14 cellular contexts compared by ENCODE assay signal in the genomic region with DNA sequence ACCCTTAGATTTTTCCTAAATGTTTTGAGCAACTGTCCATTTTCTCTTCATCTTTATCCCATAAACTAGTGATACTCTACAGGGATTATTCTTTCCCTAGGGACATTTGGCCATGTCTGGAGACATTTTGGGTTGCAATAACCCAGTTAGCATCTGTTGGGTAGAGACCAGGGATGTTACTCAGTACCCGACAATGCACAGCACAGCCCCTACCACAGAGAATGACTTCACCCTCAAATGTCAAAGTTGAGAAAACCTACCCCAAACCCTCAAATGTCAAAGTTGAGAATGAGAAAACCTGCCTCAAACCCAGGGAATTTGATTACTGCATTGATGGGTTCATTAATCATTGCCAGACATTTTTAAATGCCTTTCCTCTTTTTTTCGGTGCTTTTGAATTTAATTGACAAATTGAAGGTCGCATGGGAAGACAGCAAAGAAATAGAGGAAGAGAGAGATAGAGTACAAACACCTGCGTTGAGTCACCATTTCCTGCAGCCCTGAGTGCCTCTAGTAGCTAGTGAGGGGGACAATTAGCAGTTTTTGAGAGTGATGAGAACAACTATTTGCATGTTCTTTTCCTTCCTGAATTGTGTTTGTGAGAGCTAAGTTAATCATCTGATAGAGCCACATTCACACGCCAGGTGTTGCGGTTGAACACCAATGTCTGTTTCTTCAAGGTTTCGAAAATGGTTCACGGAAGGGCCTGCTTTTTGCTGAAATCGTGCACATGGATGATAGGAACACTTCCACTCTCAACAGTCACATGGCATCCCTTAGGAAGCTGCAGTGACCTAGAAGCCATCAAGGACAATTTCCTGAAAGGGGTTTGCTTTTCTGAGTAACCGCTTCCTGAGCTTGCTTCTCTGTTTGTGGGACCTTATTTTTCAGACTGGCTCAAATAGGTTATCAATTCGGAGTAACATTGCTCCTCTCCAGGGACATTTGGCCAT.
A peak's percentile ranks its signal among the peaks of the same experiment; 100 is the strongest.
DNase-seq lines count a peak whose midpoint lies in the region; ATAC-seq, FAIRE-seq and TF ChIP-seq lines count a peak whose summit lies in the region.
"Had no signal": no experiment of that assay in that cellular context is flagged by ENCODE, and none has a peak within 500 bp of the region (broad histone marks: within the 10 kb centered on the region; RNA-seq: fewer than 3 reads in every experiment).

No MANE protein-coding gene starts in this region.

- H3K27ac ChIP-seq in HepG2 (ENCODE audit: extremely low read length, insufficient read depth, low read length) = no peak overlapping the region
- H3K27ac ChIP-seq: body of pancreas, gastrocnemius medialis, suprapubic skin had no signal

- TF ChIP-seq RAD21 in HepG2 (CRISPR knock-in tag; IDR thresholded peaks at IDR 0.05) = no peak

- CTCF ChIA-PET in HepG2 (lab: Yijun Ruan, JAX; ENCODE audit: low intra/inter-chr PET ratio, low total read pairs) = no interaction called here

- DNase-seq in COLO829 (ENCODE audit: low spot score) (no peak), HepG2 (ENCODE audit: low spot score) (no peak), NCI-H1417 (lab: John Stamatoyannopoulos, UW) (no peak)
- DNase-seq in activated CD4-positive, alpha-beta T cell treated with anti-CD3 and anti-CD28 coated beads for 48 hours = no peak
- DNase-seq: body of pancreas; gastrocnemius medialis; midbrain; stimulated activated CD4-positive, alpha-beta T cell treated with anti-CD3 and anti-CD28 coated beads, Interleukin-12 subunit alpha, Interleukin-12 subunit beta, amount 100 ng/mL, for 4 hours had no signal

- ATAC-seq in GM18867 (IDR thresholded peaks at IDR 0.05; ENCODE audit: unreplicated experiment) (peak; percentile 97), GM21526 (IDR thresholded peaks at IDR 0.05; ENCODE audit: low FRiP score, unreplicated experiment) (peak; percentile 99), HG03175 (IDR thresholded peaks at IDR 0.05; ENCODE audit: unreplicated experiment) (peak; percentile 97), esophagus mucosa (peak; percentile 59), HepG2 (no peak)
- ATAC-seq: body of pancreas, gastrocnemius medialis, WTC11 had no signal

- in situ Hi-C loops in HepG2 (cut with HindIII; ENCODE audit: extremely low pct_ligation_motif_present, low pct_unique_long_range_greater_than_20kb) = no loop called here

- H3K27me3 ChIP-seq in HepG2 (ENCODE audit: control insufficient read depth in 1 of 2, insufficient read depth in 2 of 2, low read length in 2 of 2) = no peaks in the 10 kb centered on the region
- H3K27me3 ChIP-seq: body of pancreas, gastrocnemius medialis, suprapubic skin had no signal

- no peak overlapping the region for H3K9ac ChIP-seq in HepG2 (ENCODE audit: insufficient read depth, low read depth, low read length)

- no peak for FAIRE-seq in HepG2 (lab: Jason Lieb, UNC)

- no peaks in the 10 kb centered on the region for H3K4me1 ChIP-seq in HepG2 (ENCODE audit: insufficient read depth, low read length)
- H3K4me1 ChIP-seq: body of pancreas, gastrocnemius medialis, suprapubic skin had no signal

- WGBS in HepG2 (ENCODE audit: low lambda C conversion rate) = 13% methylated on average over 9 of the region's 11 CpGs

- TF ChIP-seq EP300 in HepG2 (IDR thresholded peaks at IDR 0.05; ENCODE audit: low read depth in 2 of 2, low read length in 2 of 2) (no peak), HepG2 (CRISPR knock-in tag; IDR thresholded peaks at IDR 0.05; ENCODE audit: borderline replicate concordance) (no peak)

- no peaks in the 10 kb centered on the region for H3K79me2 ChIP-seq in HepG2 (ENCODE audit: insufficient read depth, low read length)

- no peak for TF ChIP-seq CTCF in HepG2 (CRISPR knock-in tag; IDR thresholded peaks at IDR 0.05)

- intact Hi-C loops in HepG2 (cut with micrococcal nuclease; ENCODE audit: unreplicated experiment) = no loop called here

- POLR2A ChIA-PET in HepG2 (lab: Yijun Ruan, JAX) = no interaction called here

- H2AFZ ChIP-seq in HepG2 (ENCODE audit: low read length) = no peak overlapping the region

- no peaks in the 10 kb centered on the region for H3K9me3 ChIP-seq in HepG2 (ENCODE audit: low read length)
- H3K9me3 ChIP-seq: body of pancreas, gastrocnemius medialis, suprapubic skin had no signal

- no peaks in the 10 kb centered on the region for H4K20me1 ChIP-seq in HepG2 (ENCODE audit: insufficient read depth, low read length)

- no peak overlapping the region for H3K4me2 ChIP-seq in HepG2 (ENCODE audit: low read depth, low read length)

- no peak for TF ChIP-seq POLR2A in HepG2 (IDR thresholded peaks at IDR 0.05; ENCODE audit: insufficient read depth in 1 of 2, low read depth in 2 of 2, low read length in 2 of 2)

- no peak overlapping the region for H3K4me3 ChIP-seq in HepG2 (replicated peaks in 1 of 3; ENCODE audit: insufficient read depth in 1 of 3, low read depth in 2 of 3, low read length in 3 of 3)
- H3K4me3 ChIP-seq: body of pancreas, gastrocnemius medialis, suprapubic skin had no signal

- H3K36me3 ChIP-seq in HepG2 (replicated peaks in 1 of 2; ENCODE audit: control insufficient read depth in 1 of 2, insufficient read depth in 2 of 2, low read length in 2 of 2) = no peaks in the 10 kb centered on the region
- H3K36me3 ChIP-seq: gastrocnemius medialis, suprapubic skin had no signal

- no TSS peak for BruUV-seq in HepG2 (replicated peaks; lab: Mats Ljungman, UMichigan)

TF ChIP-seq in HepG2, 621 proteins besides CTCF, POLR2A, EP300 and RAD21 (continues in another document):
- TF ChIP-seq, protein P1, sequence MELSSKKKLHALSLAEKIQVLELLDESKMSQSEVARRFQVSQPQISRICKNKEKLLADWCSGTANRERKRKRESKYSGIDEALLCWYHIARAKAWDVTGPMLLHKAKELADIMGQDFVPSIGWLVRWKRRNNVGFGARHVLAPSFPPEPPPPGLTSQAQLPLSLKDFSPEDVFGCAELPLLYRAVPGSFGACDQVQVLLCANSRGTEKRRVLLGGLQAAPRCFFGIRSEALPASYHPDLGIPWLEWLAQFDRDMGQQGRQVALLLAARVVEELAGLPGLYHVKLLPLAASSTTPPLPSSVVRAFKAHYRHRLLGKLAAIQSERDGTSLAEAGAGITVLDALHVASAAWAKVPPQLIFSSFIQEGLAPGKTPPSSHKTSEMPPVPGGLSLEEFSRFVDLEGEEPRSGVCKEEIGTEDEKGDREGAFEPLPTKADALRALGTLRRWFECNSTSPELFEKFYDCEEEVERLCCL (CRISPR knock-in tag; IDR thresholded peaks at IDR 0.05; ENCODE audit: borderline replicate concordance) = no peak
- TF ChIP-seq ZNF501 (CRISPR knock-in tag; IDR thresholded peaks at IDR 0.05) = no peak
- TF ChIP-seq, protein P2, sequence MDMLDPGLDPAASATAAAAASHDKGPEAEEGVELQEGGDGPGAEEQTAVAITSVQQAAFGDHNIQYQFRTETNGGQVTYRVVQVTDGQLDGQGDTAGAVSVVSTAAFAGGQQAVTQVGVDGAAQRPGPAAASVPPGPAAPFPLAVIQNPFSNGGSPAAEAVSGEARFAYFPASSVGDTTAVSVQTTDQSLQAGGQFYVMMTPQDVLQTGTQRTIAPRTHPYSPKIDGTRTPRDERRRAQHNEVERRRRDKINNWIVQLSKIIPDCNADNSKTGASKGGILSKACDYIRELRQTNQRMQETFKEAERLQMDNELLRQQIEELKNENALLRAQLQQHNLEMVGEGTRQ (IDR thresholded peaks at IDR 0.05; ENCODE audit: low read depth, low read length) = no peak
- TF ChIP-seq, protein P2 (CRISPR knock-in tag; IDR thresholded peaks at IDR 0.05; ENCODE audit: borderline replicate concordance) = no peak
- no peak for TF ChIP-seq ZNF782 (CRISPR knock-in tag; IDR thresholded peaks at IDR 0.05; ENCODE audit: borderline replicate concordance)
- TF ChIP-seq SMAD3 (CRISPR knock-in tag; IDR thresholded peaks at IDR 0.05) = no peak
- no peak for TF ChIP-seq ZSCAN20 (CRISPR knock-in tag; IDR thresholded peaks at IDR 0.05; ENCODE audit: borderline replicate concordance)
- TF ChIP-seq CREM (IDR thresholded peaks at IDR 0.05) = no peak
- TF ChIP-seq CREM (CRISPR knock-in tag; IDR thresholded peaks at IDR 0.05) = no peak
- no peak for TF ChIP-seq ZNF451 (CRISPR knock-in tag; IDR thresholded peaks at IDR 0.05)
- TF ChIP-seq SMAD9 (CRISPR knock-in tag; IDR thresholded peaks at IDR 0.05) = no peak
- TF ChIP-seq DRAP1 (CRISPR knock-in tag; IDR thresholded peaks at IDR 0.05) = no peak
- no peak for TF ChIP-seq EZH2 (conservative IDR thresholded peaks at IDR 0.05; ENCODE audit: low read depth, low read length)
- TF ChIP-seq, protein P3, sequence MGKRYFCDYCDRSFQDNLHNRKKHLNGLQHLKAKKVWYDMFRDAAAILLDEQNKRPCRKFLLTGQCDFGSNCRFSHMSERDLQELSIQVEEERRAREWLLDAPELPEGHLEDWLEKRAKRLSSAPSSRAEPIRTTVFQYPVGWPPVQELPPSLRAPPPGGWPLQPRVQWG (CRISPR knock-in tag; IDR thresholded peaks at IDR 0.05; ENCODE audit: borderline replicate concordance, low read depth) = no peak
- TF ChIP-seq, protein P4, sequence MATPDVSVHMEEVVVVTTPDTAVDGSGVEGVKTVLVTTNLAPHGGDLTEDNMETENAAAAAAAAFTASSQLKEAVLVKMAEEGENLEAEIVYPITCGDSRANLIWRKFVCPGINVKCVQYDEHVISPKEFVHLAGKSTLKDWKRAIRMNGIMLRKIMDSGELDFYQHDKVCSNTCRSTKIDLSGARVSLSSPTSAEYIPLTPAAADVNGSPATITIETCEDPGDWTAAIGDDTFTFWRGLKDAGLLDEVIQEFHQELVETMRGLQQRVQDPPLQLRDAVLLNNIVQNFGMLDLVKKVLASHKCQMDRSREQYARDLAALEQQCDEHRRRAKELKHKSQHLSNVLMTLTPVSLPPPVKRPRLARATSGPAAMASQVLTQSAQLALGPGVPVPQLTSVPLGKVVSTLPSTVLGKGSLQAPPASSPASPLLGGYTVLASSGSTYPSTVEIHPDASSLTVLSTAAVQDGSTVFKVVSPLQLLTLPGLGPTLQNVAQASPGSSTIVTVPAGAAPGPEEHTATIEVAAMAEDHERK (CRISPR knock-in tag; IDR thresholded peaks at IDR 0.05; ENCODE audit: low read depth) = no peak
- TF ChIP-seq CBFB (CRISPR knock-in tag; IDR thresholded peaks at IDR 0.05) = no peak
- no peak for TF ChIP-seq ZNF101 (CRISPR knock-in tag; IDR thresholded peaks at IDR 0.05; ENCODE audit: borderline replicate concordance, low read depth)
- no peak for TF ChIP-seq ZNF33A (CRISPR knock-in tag; IDR thresholded peaks at IDR 0.05; ENCODE audit: borderline replicate concordance)
